16 cellular contexts compared by ENCODE assay signal in the genomic region with DNA sequence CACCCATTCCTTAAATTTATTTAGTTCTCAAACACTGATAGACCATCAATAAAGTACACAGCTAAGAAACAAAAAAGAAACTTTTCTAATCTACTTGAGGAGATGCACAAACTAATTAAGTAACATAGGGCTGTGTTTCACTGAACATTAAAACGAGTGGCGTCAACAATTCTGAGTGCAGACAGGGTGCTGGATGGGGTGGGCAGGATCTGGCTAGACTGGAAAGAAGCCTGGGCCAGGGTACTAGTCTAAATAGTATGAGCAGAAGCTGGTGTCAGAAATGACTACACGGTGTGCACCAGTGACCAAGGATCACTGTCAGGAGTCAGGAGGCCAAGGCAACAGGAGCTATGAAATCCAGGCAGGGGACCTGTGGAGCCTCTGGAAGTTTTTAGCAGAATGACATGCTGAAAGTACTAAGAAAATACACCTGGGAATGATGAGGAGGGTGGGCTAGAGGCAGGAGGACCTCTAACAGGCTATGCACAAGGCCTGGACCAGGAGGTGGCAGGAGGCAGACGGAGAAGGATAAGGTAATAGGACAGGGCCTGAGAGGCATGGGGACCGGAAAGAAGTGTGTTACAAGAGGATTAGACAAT. TPM values are rescaled to one million over a fixed set of nuclear protein-coding genes. Genes with fewer than 3 reads are reported as not detected.
A peak's percentile ranks its signal among the peaks of the same experiment; 100 is the strongest.
DNase-seq lines count a peak whose midpoint lies in the region; ATAC-seq lines count a peak whose summit lies in the region.
"Had no signal": no experiment of that assay in that cellular context is flagged by ENCODE, and none has a peak within 500 bp of the region (broad histone marks: within the 10 kb centered on the region; RNA-seq: fewer than 3 reads in every experiment).

No MANE protein-coding gene starts in this region.

- intact Hi-C loops in activated CD4-positive, alpha-beta T cell treated with anti-CD3 and anti-CD28 coated beads, Interleukin-2, amount 10 ng/mL, durations not matched to agents 24 days and 14 days (cut with micrococcal nuclease), result no loop called here
- intact Hi-C loops in activated T-helper 2 cell treated with anti-CD3 and anti-CD28 coated beads, Interferon-gamma antibody, Interleukin-2, Interleukin-4, amounts not matched to agents 10 μg/mL and 5 μg/mL and 100 μg/mL, durations not matched to agents 14 hours and 24 hours and 36 hours (cut with micrococcal nuclease), result no loop called here

- no peaks in the 10 kb centered on the region for H3K9me3 Mint-ChIP-seq in activated CD4-positive, alpha-beta T cell treated with anti-CD3 and anti-CD28 coated beads, Interleukin-2, amount 10 ng/mL, durations not matched to agents 7 days and 5 days
- no peaks in the 10 kb centered on the region for H3K9me3 Mint-ChIP-seq in activated CD4-positive, alpha-beta T cell treated with anti-CD3 and anti-CD28 coated beads, Interleukin-2, amount 10 ng/mL, durations not matched to agents 24 days and 14 days
- H3K9me3 Mint-ChIP-seq in activated naive CD8-positive, alpha-beta T cell treated with anti-CD3 and anti-CD28 coated beads, Interleukin-2, amount 10 ng/mL, durations not matched to agents 7 days and 5 days, result no peaks in the 10 kb centered on the region
- H3K9me3 Mint-ChIP-seq in activated naive CD8-positive, alpha-beta T cell treated with anti-CD3 and anti-CD28 coated beads for 36 hours, result no peaks in the 10 kb centered on the region
- no peaks in the 10 kb centered on the region for H3K9me3 Mint-ChIP-seq in activated T-helper 2 cell treated with anti-CD3 and anti-CD28 coated beads, Interferon-gamma antibody, Interleukin-2, Interleukin-4, amounts not matched to agents 10 μg/mL and 5 μg/mL and 100 μg/mL, durations not matched to agents 14 hours and 24 hours and 36 hours
- no peaks in the 10 kb centered on the region for H3K9me3 Mint-ChIP-seq in stimulated activated naive CD8-positive, alpha-beta T cell treated with anti-CD3 and anti-CD28 coated beads, Interleukin-15, amount 100 ng/mL, for 72 hours
- H3K9me3 Mint-ChIP-seq: GM23338 had no signal

- no peak for DNase-seq in activated CD4-positive, alpha-beta T cell treated with anti-CD3 and anti-CD28 coated beads, Interleukin-2, amount 10 ng/mL, durations not matched to agents 7 days and 5 days
- no peak for DNase-seq in activated CD4-positive, alpha-beta T cell treated with anti-CD3 and anti-CD28 coated beads, Interleukin-2, amount 10 ng/mL, durations not matched to agents 24 days and 14 days
- DNase-seq in activated naive CD8-positive, alpha-beta T cell treated with anti-CD3 and anti-CD28 coated beads, Interleukin-2, amount 10 ng/mL, durations not matched to agents 7 days and 5 days, result no peak
- DNase-seq in activated naive CD8-positive, alpha-beta T cell treated with anti-CD3 and anti-CD28 coated beads for 36 hours, result no peak
- no peak for DNase-seq in activated T-helper 2 cell treated with anti-CD3 and anti-CD28 coated beads, Interferon-gamma antibody, Interleukin-2, Interleukin-4, amounts not matched to agents 10 μg/mL and 5 μg/mL and 100 μg/mL, durations not matched to agents 14 hours and 24 hours and 36 hours (ENCODE audit: low spot score)
- DNase-seq in stimulated activated naive CD8-positive, alpha-beta T cell treated with anti-CD3 and anti-CD28 coated beads, Interleukin-15, amount 100 ng/mL, for 72 hours, result no peak
- DNase-seq: DND-41, GDM1, KG1, NCI-H1048, NCI-H146, NCI-H226, NCI-H526 had no signal

- peaks cover 65% of the 10 kb centered on the region for H3K4me1 Mint-ChIP-seq in activated CD4-positive, alpha-beta T cell treated with anti-CD3 and anti-CD28 coated beads, Interleukin-2, amount 10 ng/mL, durations not matched to agents 7 days and 5 days
- peaks cover 51% of the 10 kb centered on the region for H3K4me1 Mint-ChIP-seq in activated CD4-positive, alpha-beta T cell treated with anti-CD3 and anti-CD28 coated beads, Interleukin-2, amount 10 ng/mL, durations not matched to agents 24 days and 14 days
- H3K4me1 Mint-ChIP-seq in activated naive CD8-positive, alpha-beta T cell treated with anti-CD3 and anti-CD28 coated beads, Interleukin-2, amount 10 ng/mL, durations not matched to agents 7 days and 5 days, result peaks cover 44% of the 10 kb centered on the region
- peaks cover 58% of the 10 kb centered on the region for H3K4me1 Mint-ChIP-seq in activated naive CD8-positive, alpha-beta T cell treated with anti-CD3 and anti-CD28 coated beads for 36 hours
- H3K4me1 Mint-ChIP-seq in activated T-helper 2 cell treated with anti-CD3 and anti-CD28 coated beads, Interferon-gamma antibody, Interleukin-2, Interleukin-4, amounts not matched to agents 10 μg/mL and 5 μg/mL and 100 μg/mL, durations not matched to agents 14 hours and 24 hours and 36 hours (ENCODE audit: low read depth), result peaks cover 61% of the 10 kb centered on the region
- peaks cover 77% of the 10 kb centered on the region for H3K4me1 Mint-ChIP-seq in stimulated activated naive CD8-positive, alpha-beta T cell treated with anti-CD3 and anti-CD28 coated beads, Interleukin-15, amount 100 ng/mL, for 72 hours
- H3K4me1 Mint-ChIP-seq: GM23338 had no signal

- POLR2A ChIA-PET in activated CD4-positive, alpha-beta T cell treated with anti-CD3 and anti-CD28 coated beads, Interleukin-2, amount 10 ng/mL, durations not matched to agents 7 days and 5 days (lab: Charles Lee), result interaction anchor here (0.6 kb wide), 1 partner anchor 161 kb away, joined by 4 read pairs; no protein-coding TSS in a partner anchor
- POLR2A ChIA-PET in activated naive CD8-positive, alpha-beta T cell treated with anti-CD3 and anti-CD28 coated beads, Interleukin-2, amount 10 ng/mL, durations not matched to agents 7 days and 5 days (lab: Charles Lee), result interaction anchor here (1.0 to 1.9 kb wide), 6 partner anchors 9 to 28 kb away, joined by 3 to 9 read pairs (median 4); partner anchors contain the start of genes SMPD2 and ZBTB24

- CTCF ChIA-PET in activated CD4-positive, alpha-beta T cell treated with anti-CD3 and anti-CD28 coated beads, Interleukin-2, amount 10 ng/mL, durations not matched to agents 7 days and 5 days (lab: Charles Lee), result interaction anchor here (1.1 to 2.0 kb wide), 4 partner anchors 10 to 16 kb away, joined by 3 to 5 read pairs (median 4); partner anchors contain the start of gene ZBTB24

- ATAC-seq in activated naive CD8-positive, alpha-beta T cell treated with anti-CD3 and anti-CD28 coated beads, Interleukin-2, amount 10 ng/mL, durations not matched to agents 7 days and 5 days (ENCODE audit: low read depth), result no peak
- no peak for ATAC-seq in stimulated activated naive CD8-positive, alpha-beta T cell treated with anti-CD3 and anti-CD28 coated beads, Interleukin-15, amount 100 ng/mL, for 72 hours
- ATAC-seq in GM18868 (IDR thresholded peaks at IDR 0.05; ENCODE audit: unreplicated experiment), result no peak
- ATAC-seq in HG03159 (IDR thresholded peaks at IDR 0.05; ENCODE audit: unreplicated experiment), result no peak
- ATAC-seq: GM23338 had no signal

- H3K27me3 Mint-ChIP-seq in activated CD4-positive, alpha-beta T cell treated with anti-CD3 and anti-CD28 coated beads, Interleukin-2, amount 10 ng/mL, durations not matched to agents 7 days and 5 days, result no peaks in the 10 kb centered on the region
- no peaks in the 10 kb centered on the region for H3K27me3 Mint-ChIP-seq in activated CD4-positive, alpha-beta T cell treated with anti-CD3 and anti-CD28 coated beads, Interleukin-2, amount 10 ng/mL, durations not matched to agents 24 days and 14 days
- no peaks in the 10 kb centered on the region for H3K27me3 Mint-ChIP-seq in activated naive CD8-positive, alpha-beta T cell treated with anti-CD3 and anti-CD28 coated beads, Interleukin-2, amount 10 ng/mL, durations not matched to agents 7 days and 5 days
- H3K27me3 Mint-ChIP-seq in activated naive CD8-positive, alpha-beta T cell treated with anti-CD3 and anti-CD28 coated beads for 36 hours, result no peaks in the 10 kb centered on the region
- no peaks in the 10 kb centered on the region for H3K27me3 Mint-ChIP-seq in activated T-helper 2 cell treated with anti-CD3 and anti-CD28 coated beads, Interferon-gamma antibody, Interleukin-2, Interleukin-4, amounts not matched to agents 10 μg/mL and 5 μg/mL and 100 μg/mL, durations not matched to agents 14 hours and 24 hours and 36 hours (ENCODE audit: low read depth)
- no peaks in the 10 kb centered on the region for H3K27me3 Mint-ChIP-seq in stimulated activated naive CD8-positive, alpha-beta T cell treated with anti-CD3 and anti-CD28 coated beads, Interleukin-15, amount 100 ng/mL, for 72 hours

- no peak overlapping the region for H3K4me3 Mint-ChIP-seq in activated CD4-positive, alpha-beta T cell treated with anti-CD3 and anti-CD28 coated beads, Interleukin-2, amount 10 ng/mL, durations not matched to agents 7 days and 5 days
- H3K4me3 Mint-ChIP-seq in activated CD4-positive, alpha-beta T cell treated with anti-CD3 and anti-CD28 coated beads, Interleukin-2, amount 10 ng/mL, durations not matched to agents 24 days and 14 days, result no peak overlapping the region
- H3K4me3 Mint-ChIP-seq in activated naive CD8-positive, alpha-beta T cell treated with anti-CD3 and anti-CD28 coated beads, Interleukin-2, amount 10 ng/mL, durations not matched to agents 7 days and 5 days, result no peak overlapping the region
- H3K4me3 Mint-ChIP-seq in activated naive CD8-positive, alpha-beta T cell treated with anti-CD3 and anti-CD28 coated beads for 36 hours, result no peak overlapping the region
- no peak overlapping the region for H3K4me3 Mint-ChIP-seq in activated T-helper 2 cell treated with anti-CD3 and anti-CD28 coated beads, Interferon-gamma antibody, Interleukin-2, Interleukin-4, amounts not matched to agents 10 μg/mL and 5 μg/mL and 100 μg/mL, durations not matched to agents 14 hours and 24 hours and 36 hours (ENCODE audit: low read depth)
- no peak overlapping the region for H3K4me3 Mint-ChIP-seq in stimulated activated naive CD8-positive, alpha-beta T cell treated with anti-CD3 and anti-CD28 coated beads, Interleukin-15, amount 100 ng/mL, for 72 hours
- H3K4me3 Mint-ChIP-seq: GM23338 had no signal

- peaks cover 90% of the 10 kb centered on the region for H3K36me3 Mint-ChIP-seq in activated CD4-positive, alpha-beta T cell treated with anti-CD3 and anti-CD28 coated beads, Interleukin-2, amount 10 ng/mL, durations not matched to agents 7 days and 5 days (ENCODE audit: low read depth)
- peaks cover 86% of the 10 kb centered on the region for H3K36me3 Mint-ChIP-seq in activated CD4-positive, alpha-beta T cell treated with anti-CD3 and anti-CD28 coated beads, Interleukin-2, amount 10 ng/mL, durations not matched to agents 24 days and 14 days (ENCODE audit: low read depth)
- H3K36me3 Mint-ChIP-seq in activated naive CD8-positive, alpha-beta T cell treated with anti-CD3 and anti-CD28 coated beads, Interleukin-2, amount 10 ng/mL, durations not matched to agents 7 days and 5 days, result peaks cover 58% of the 10 kb centered on the region
- H3K36me3 Mint-ChIP-seq in activated naive CD8-positive, alpha-beta T cell treated with anti-CD3 and anti-CD28 coated beads for 36 hours, result peaks cover 55% of the 10 kb centered on the region
- peaks cover 93% of the 10 kb centered on the region for H3K36me3 Mint-ChIP-seq in activated T-helper 2 cell treated with anti-CD3 and anti-CD28 coated beads, Interferon-gamma antibody, Interleukin-2, Interleukin-4, amounts not matched to agents 10 μg/mL and 5 μg/mL and 100 μg/mL, durations not matched to agents 14 hours and 24 hours and 36 hours (ENCODE audit: low read depth)

- peak overlapping the region; percentile 57 for H3K27ac Mint-ChIP-seq in activated CD4-positive, alpha-beta T cell treated with anti-CD3 and anti-CD28 coated beads, Interleukin-2, amount 10 ng/mL, durations not matched to agents 7 days and 5 days
- no peak overlapping the region for H3K27ac Mint-ChIP-seq in activated CD4-positive, alpha-beta T cell treated with anti-CD3 and anti-CD28 coated beads, Interleukin-2, amount 10 ng/mL, durations not matched to agents 24 days and 14 days
- peak overlapping the region; percentile 59 for H3K27ac Mint-ChIP-seq in activated naive CD8-positive, alpha-beta T cell treated with anti-CD3 and anti-CD28 coated beads, Interleukin-2, amount 10 ng/mL, durations not matched to agents 7 days and 5 days
- H3K27ac Mint-ChIP-seq in activated naive CD8-positive, alpha-beta T cell treated with anti-CD3 and anti-CD28 coated beads for 36 hours, result no peak overlapping the region
- H3K27ac Mint-ChIP-seq in activated T-helper 2 cell treated with anti-CD3 and anti-CD28 coated beads, Interferon-gamma antibody, Interleukin-2, Interleukin-4, amounts not matched to agents 10 μg/mL and 5 μg/mL and 100 μg/mL, durations not matched to agents 14 hours and 24 hours and 36 hours, result peak overlapping the region; percentile 19
- peak overlapping the region in 1 of 2 donors; percentile 74 for H3K27ac Mint-ChIP-seq in stimulated activated naive CD8-positive, alpha-beta T cell treated with anti-CD3 and anti-CD28 coated beads, Interleukin-15, amount 100 ng/mL, for 72 hours
- H3K27ac Mint-ChIP-seq: GM23338 had no signal

RNA-seq across cellular contexts. Expression of gene ZBTB24, which starts 13.3 kb away (rescaled TPM):
- 10 to 100 TPM; 17.6 to 19.1 TPM for total RNA-seq in activated CD4-positive, alpha-beta T cell treated with anti-CD3 and anti-CD28 coated beads, Interleukin-2, amount 10 ng/mL, durations not matched to agents 7 days and 5 days
- total RNA-seq in activated CD4-positive, alpha-beta T cell treated with anti-CD3 and anti-CD28 coated beads, Interleukin-2, amount 10 ng/mL, durations not matched to agents 24 days and 14 days, result 18.9 and 19.6 TPM in 2 replicates
- 10 to 100 TPM; 19.7 to 20.0 TPM for total RNA-seq in activated naive CD8-positive, alpha-beta T cell treated with anti-CD3 and anti-CD28 coated beads, Interleukin-2, amount 10 ng/mL, durations not matched to agents 7 days and 5 days
- 10 to 100 TPM; 16.1 to 16.5 TPM for total RNA-seq in activated naive CD8-positive, alpha-beta T cell treated with anti-CD3 and anti-CD28 coated beads for 36 hours
- total RNA-seq in activated T-helper 2 cell treated with anti-CD3 and anti-CD28 coated beads, Interferon-gamma antibody, Interleukin-2, Interleukin-4, amounts not matched to agents 10 μg/mL and 5 μg/mL and 100 μg/mL, durations not matched to agents 14 hours and 24 hours and 36 hours, result 17.7 and 18.8 TPM in 2 replicates

RNA-seq across cellular contexts. Expression of gene MICAL1, which starts 14.1 kb away (rescaled TPM):
- 10 to 100 TPM; 93.1 to 98.3 TPM for total RNA-seq in activated CD4-positive, alpha-beta T cell treated with anti-CD3 and anti-CD28 coated beads, Interleukin-2, amount 10 ng/mL, durations not matched to agents 7 days and 5 days
- total RNA-seq in activated CD4-positive, alpha-beta T cell treated with anti-CD3 and anti-CD28 coated beads, Interleukin-2, amount 10 ng/mL, durations not matched to agents 24 days and 14 days, result 41.4 and 42.5 TPM in 2 replicates
- 10 to 100 TPM; 80.4 to 81.5 TPM for total RNA-seq in activated naive CD8-positive, alpha-beta T cell treated with anti-CD3 and anti-CD28 coated beads, Interleukin-2, amount 10 ng/mL, durations not matched to agents 7 days and 5 days
- 10 to 100 TPM; 21.2 to 23.5 TPM for total RNA-seq in activated naive CD8-positive, alpha-beta T cell treated with anti-CD3 and anti-CD28 coated beads for 36 hours
- total RNA-seq in activated T-helper 2 cell treated with anti-CD3 and anti-CD28 coated beads, Interferon-gamma antibody, Interleukin-2, Interleukin-4, amounts not matched to agents 10 μg/mL and 5 μg/mL and 100 μg/mL, durations not matched to agents 14 hours and 24 hours and 36 hours, result 47.8 and 51.8 TPM in 2 replicates

RNA-seq across cellular contexts. Expression of gene SMPD2, which starts 29.2 kb away (rescaled TPM):
- total RNA-seq in activated CD4-positive, alpha-beta T cell treated with anti-CD3 and anti-CD28 coated beads, Interleukin-2, amount 10 ng/mL, durations not matched to agents 7 days and 5 days, result 10 to 100 TPM; 13.0 to 14.0 TPM
- 18.2 and 20.5 TPM in 2 replicates for total RNA-seq in activated CD4-positive, alpha-beta T cell treated with anti-CD3 and anti-CD28 coated beads, Interleukin-2, amount 10 ng/mL, durations not matched to agents 24 days and 14 days
- total RNA-seq in activated naive CD8-positive, alpha-beta T cell treated with anti-CD3 and anti-CD28 coated beads, Interleukin-2, amount 10 ng/mL, durations not matched to agents 7 days and 5 days, result 10 to 100 TPM; 15.6 to 16.6 TPM
- 1 to 10 TPM; 7.0 to 7.9 TPM for total RNA-seq in activated naive CD8-positive, alpha-beta T cell treated with anti-CD3 and anti-CD28 coated beads for 36 hours
- 14.7 and 17.5 TPM in 2 replicates for total RNA-seq in activated T-helper 2 cell treated with anti-CD3 and anti-CD28 coated beads, Interferon-gamma antibody, Interleukin-2, Interleukin-4, amounts not matched to agents 10 μg/mL and 5 μg/mL and 100 μg/mL, durations not matched to agents 14 hours and 24 hours and 36 hours

RNA-seq across cellular contexts. Expression of gene PPIL6, which starts 29.3 kb away (rescaled TPM):
- under 1 TPM; 0.17 to 0.22 TPM for total RNA-seq in activated CD4-positive, alpha-beta T cell treated with anti-CD3 and anti-CD28 coated beads, Interleukin-2, amount 10 ng/mL, durations not matched to agents 7 days and 5 days
- not detected in 2 replicates for total RNA-seq in activated CD4-positive, alpha-beta T cell treated with anti-CD3 and anti-CD28 coated beads, Interleukin-2, amount 10 ng/mL, durations not matched to agents 24 days and 14 days
- under 1 TPM; 0.17 to 0.53 TPM for total RNA-seq in activated naive CD8-positive, alpha-beta T cell treated with anti-CD3 and anti-CD28 coated beads, Interleukin-2, amount 10 ng/mL, durations not matched to agents 7 days and 5 days
- total RNA-seq in activated naive CD8-positive, alpha-beta T cell treated with anti-CD3 and anti-CD28 coated beads for 36 hours, result under 1 TPM; 0.60 to 0.64 TPM
- total RNA-seq in activated T-helper 2 cell treated with anti-CD3 and anti-CD28 coated beads, Interferon-gamma antibody, Interleukin-2, Interleukin-4, amounts not matched to agents 10 μg/mL and 5 μg/mL and 100 μg/mL, durations not matched to agents 14 hours and 24 hours and 36 hours, result 0.32 TPM in 1 of 2 replicates, not detected in the other

Comparison
In these comparisons a context has a peak if more than half of its experiments do, and no peak if none do; other contexts are left out.
1. H3K27ac Mint-ChIP-seq: peak in activated CD4-positive, alpha-beta T cell treated with anti-CD3 and anti-CD28 coated beads, Interleukin-2, amount 10 ng/mL, durations not matched to agents 7 days and 5 days (single experiment), activated naive CD8-positive, alpha-beta T cell treated with anti-CD3 and anti-CD28 coated beads, Interleukin-2, amount 10 ng/mL, durations not matched to agents 7 days and 5 days (single experiment) and activated T-helper 2 cell treated with anti-CD3 and anti-CD28 coated beads, Interferon-gamma antibody, Interleukin-2, Interleukin-4, amounts not matched to agents 10 μg/mL and 5 μg/mL and 100 μg/mL, durations not matched to agents 14 hours and 24 hours and 36 hours (single experiment); none in activated CD4-positive, alpha-beta T cell treated with anti-CD3 and anti-CD28 coated beads, Interleukin-2, amount 10 ng/mL, durations not matched to agents 24 days and 14 days (single experiment) and activated naive CD8-positive, alpha-beta T cell treated with anti-CD3 and anti-CD28 coated beads for 36 hours (single experiment).